ENCODE assay signal across 1 cellular context in the genomic region with DNA sequence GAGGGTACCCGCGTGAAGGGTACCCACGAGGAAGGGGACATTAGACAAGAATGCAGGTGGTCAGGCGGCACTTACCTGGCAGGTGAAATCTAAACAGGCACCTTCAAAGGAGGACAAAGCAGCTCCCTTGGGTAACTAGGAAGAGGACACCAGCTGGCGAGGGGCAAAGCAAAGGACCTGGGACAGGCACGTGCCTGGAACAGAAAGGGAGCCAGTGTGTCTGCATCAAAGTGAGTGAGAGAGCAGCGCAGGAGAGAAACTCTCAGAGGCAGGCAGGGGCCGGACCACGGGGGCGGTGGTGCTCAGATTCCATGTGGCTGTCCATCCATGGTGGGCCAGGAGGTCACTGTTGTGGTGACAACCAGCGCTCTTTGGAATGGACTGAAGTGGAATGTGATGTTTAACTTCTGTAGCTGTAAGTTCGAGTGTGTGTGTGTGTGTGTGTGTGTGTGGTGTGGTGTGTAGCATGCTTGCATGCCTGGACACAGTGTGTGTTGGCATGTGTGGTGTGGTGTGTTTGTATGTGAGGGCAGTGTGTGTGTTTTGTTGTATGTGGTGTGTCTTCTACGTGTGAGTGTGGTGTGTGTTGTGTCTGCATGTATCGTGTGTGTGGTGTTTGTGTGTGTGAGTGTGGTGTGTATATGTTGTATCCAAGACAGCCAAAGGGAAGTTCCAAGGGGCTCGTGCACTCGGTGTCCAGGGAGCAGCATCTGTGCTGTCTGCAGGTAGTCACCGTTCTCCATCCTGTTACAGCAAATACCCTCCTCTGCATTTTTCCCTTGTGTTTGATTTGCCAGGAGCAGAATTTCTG.
TF ChIP-seq lines count a peak whose summit lies in the region.

No MANE protein-coding gene starts in this region.

TF ChIP-seq in K562, 482 proteins besides CTCF, POLR2A, EP300 and RAD21:
- TF ChIP-seq, protein P1, sequence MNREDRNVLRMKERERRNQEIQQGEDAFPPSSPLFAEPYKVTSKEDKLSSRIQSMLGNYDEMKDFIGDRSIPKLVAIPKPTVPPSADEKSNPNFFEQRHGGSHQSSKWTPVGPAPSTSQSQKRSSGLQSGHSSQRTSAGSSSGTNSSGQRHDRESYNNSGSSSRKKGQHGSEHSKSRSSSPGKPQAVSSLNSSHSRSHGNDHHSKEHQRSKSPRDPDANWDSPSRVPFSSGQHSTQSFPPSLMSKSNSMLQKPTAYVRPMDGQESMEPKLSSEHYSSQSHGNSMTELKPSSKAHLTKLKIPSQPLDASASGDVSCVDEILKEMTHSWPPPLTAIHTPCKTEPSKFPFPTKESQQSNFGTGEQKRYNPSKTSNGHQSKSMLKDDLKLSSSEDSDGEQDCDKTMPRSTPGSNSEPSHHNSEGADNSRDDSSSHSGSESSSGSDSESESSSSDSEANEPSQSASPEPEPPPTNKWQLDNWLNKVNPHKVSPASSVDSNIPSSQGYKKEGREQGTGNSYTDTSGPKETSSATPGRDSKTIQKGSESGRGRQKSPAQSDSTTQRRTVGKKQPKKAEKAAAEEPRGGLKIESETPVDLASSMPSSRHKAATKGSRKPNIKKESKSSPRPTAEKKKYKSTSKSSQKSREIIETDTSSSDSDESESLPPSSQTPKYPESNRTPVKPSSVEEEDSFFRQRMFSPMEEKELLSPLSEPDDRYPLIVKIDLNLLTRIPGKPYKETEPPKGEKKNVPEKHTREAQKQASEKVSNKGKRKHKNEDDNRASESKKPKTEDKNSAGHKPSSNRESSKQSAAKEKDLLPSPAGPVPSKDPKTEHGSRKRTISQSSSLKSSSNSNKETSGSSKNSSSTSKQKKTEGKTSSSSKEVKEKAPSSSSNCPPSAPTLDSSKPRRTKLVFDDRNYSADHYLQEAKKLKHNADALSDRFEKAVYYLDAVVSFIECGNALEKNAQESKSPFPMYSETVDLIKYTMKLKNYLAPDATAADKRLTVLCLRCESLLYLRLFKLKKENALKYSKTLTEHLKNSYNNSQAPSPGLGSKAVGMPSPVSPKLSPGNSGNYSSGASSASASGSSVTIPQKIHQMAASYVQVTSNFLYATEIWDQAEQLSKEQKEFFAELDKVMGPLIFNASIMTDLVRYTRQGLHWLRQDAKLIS (CRISPR knock-in tag; IDR thresholded peaks at IDR 0.05), result no peak
- 0 out of 2 replicates have a peak, but pooled peaks have one; percentile 44 for TF ChIP-seq LARP7 (IDR thresholded peaks at IDR 0.05)
- peak; percentile 52 for TF ChIP-seq EGR1 (conservative IDR thresholded peaks at IDR 0.05)
- TF ChIP-seq MCM3 (IDR thresholded peaks at IDR 0.05), result 0 out of 2 replicates have a peak, but pooled peaks have one; percentile 37
- TF ChIP-seq ZNF311 (CRISPR knock-in tag; IDR thresholded peaks at IDR 0.05), result no peak
- TF ChIP-seq ZNF668 (CRISPR knock-in tag; IDR thresholded peaks at IDR 0.05), result no peak
- 0 out of 2 replicates have a peak, but pooled peaks have one; percentile 32 for TF ChIP-seq HDGF (IDR thresholded peaks at IDR 0.05)
- TF ChIP-seq ZNF121 (CRISPR knock-in tag; conservative IDR thresholded peaks at IDR 0.05), result no peak
- TF ChIP-seq, protein P2, sequence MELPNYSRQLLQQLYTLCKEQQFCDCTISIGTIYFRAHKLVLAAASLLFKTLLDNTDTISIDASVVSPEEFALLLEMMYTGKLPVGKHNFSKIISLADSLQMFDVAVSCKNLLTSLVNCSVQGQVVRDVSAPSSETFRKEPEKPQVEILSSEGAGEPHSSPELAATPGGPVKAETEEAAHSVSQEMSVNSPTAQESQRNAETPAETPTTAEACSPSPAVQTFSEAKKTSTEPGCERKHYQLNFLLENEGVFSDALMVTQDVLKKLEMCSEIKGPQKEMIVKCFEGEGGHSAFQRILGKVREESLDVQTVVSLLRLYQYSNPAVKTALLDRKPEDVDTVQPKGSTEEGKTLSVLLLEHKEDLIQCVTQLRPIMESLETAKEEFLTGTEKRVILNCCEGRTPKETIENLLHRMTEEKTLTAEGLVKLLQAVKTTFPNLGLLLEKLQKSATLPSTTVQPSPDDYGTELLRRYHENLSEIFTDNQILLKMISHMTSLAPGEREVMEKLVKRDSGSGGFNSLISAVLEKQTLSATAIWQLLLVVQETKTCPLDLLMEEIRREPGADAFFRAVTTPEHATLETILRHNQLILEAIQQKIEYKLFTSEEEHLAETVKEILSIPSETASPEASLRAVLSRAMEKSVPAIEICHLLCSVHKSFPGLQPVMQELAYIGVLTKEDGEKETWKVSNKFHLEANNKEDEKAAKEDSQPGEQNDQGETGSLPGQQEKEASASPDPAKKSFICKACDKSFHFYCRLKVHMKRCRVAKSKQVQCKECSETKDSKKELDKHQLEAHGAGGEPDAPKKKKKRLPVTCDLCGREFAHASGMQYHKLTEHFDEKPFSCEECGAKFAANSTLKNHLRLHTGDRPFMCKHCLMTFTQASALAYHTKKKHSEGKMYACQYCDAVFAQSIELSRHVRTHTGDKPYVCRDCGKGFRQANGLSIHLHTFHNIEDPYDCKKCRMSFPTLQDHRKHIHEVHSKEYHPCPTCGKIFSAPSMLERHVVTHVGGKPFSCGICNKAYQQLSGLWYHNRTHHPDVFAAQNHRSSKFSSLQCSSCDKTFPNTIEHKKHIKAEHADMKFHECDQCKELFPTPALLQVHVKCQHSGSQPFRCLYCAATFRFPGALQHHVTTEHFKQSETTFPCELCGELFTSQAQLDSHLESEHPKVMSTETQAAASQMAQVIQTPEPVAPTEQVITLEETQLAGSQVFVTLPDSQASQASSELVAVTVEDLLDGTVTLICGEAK (IDR thresholded peaks at IDR 0.05), result no peak
- TF ChIP-seq, protein P2 (CRISPR knock-in tag; IDR thresholded peaks at IDR 0.05), result no peak
